Comparison of ENCODE assay signal across 23 cellular contexts in the genomic region with DNA sequence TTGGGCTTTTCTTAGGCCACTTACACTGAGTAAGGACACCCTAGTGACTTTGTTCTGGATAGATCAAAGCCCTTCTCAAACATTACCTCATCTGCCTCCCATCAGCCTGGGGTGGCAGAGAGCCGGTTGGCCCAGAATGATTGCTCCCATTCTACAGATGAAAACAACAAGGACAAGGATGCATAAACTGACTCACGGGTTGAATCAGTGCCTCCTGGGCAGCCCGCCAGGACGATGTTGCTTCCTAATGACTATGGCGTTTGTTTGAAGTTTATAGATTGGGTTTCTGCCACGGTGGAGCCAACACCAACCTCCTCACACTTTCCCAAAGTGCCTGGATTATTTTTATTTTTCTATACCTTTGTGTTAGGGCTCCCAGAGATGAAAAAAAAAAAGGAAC. TPM values are rescaled to one million over a fixed set of nuclear protein-coding genes. Genes with fewer than 3 reads are reported as not detected.
DNase-seq lines count a peak whose midpoint lies in the region; ATAC-seq and TF ChIP-seq lines count a peak whose summit lies in the region.
"Had no signal": no experiment of that assay in that cellular context is flagged by ENCODE, and none has a peak within 500 bp of the region (broad histone marks: within the 10 kb centered on the region; RNA-seq: fewer than 3 reads in every experiment).

No MANE protein-coding gene starts in this region.

- H3K36me3 Mint-ChIP-seq in activated CD4-positive, alpha-beta T cell treated with anti-CD3 and anti-CD28 coated beads for 36 hours (ENCODE audit: low read depth): no peaks in the 10 kb centered on the region
- H3K36me3 Mint-ChIP-seq: CD4-positive, CD25-positive, alpha-beta regulatory T cell; IgD-negative memory B cell had no signal

- intact Hi-C loops in activated CD4-positive, alpha-beta T cell treated with anti-CD3 and anti-CD28 coated beads for 36 hours (cut with DNase I, micrococcal nuclease): no loop called here

- H3K27ac ChIP-seq in brain microvascular endothelial cell: no peak overlapping the region
- H3K27ac ChIP-seq: HL-60, PC-9, SJSA1 had no signal

- POLR2A ChIA-PET in activated CD4-positive, alpha-beta T cell treated with anti-CD3 and anti-CD28 coated beads for 36 hours (lab: Charles Lee): no interaction called here

- in situ Hi-C loops in brain microvascular endothelial cell (cut with HindIII; ENCODE audit: low pct_ligation_motif_present, low sequenced_read_pairs): no loop called here

- H3K36me3 ChIP-seq in brain microvascular endothelial cell (replicated peaks): no peaks in the 10 kb centered on the region
- H3K36me3 ChIP-seq: BE2C had no signal

- H3K9me3 Mint-ChIP-seq in activated CD4-positive, alpha-beta T cell treated with anti-CD3 and anti-CD28 coated beads for 36 hours (ENCODE audit: low read depth): no peaks in the 10 kb centered on the region
- H3K9me3 Mint-ChIP-seq: CD4-positive, CD25-positive, alpha-beta regulatory T cell; IgD-negative memory B cell had no signal

- ATAC-seq in activated CD4-positive, alpha-beta T cell treated with anti-CD3 and anti-CD28 coated beads for 36 hours: no peak

- peaks cover 9% of the 10 kb centered on the region for H3K4me1 Mint-ChIP-seq in activated CD4-positive, alpha-beta T cell treated with anti-CD3 and anti-CD28 coated beads for 36 hours

- H3K4me3 Mint-ChIP-seq in activated CD4-positive, alpha-beta T cell treated with anti-CD3 and anti-CD28 coated beads for 36 hours: no peak overlapping the region
- H3K4me3 Mint-ChIP-seq: CD4-positive, CD25-positive, alpha-beta regulatory T cell; IgD-negative memory B cell had no signal

- H3K27me3 ChIP-seq in brain microvascular endothelial cell (replicated peaks): no peaks in the 10 kb centered on the region
- H3K27me3 ChIP-seq: BE2C, SJSA1 had no signal

- CTCF ChIA-PET in activated CD4-positive, alpha-beta T cell treated with anti-CD3 and anti-CD28 coated beads for 36 hours (lab: Charles Lee): no interaction called here

- TF ChIP-seq CTCF in fibroblast of mammary gland (conservative IDR thresholded peaks at IDR 0.05; ENCODE audit: control insufficient read depth, insufficient read depth, low read depth, low read length) (no peak), brain microvascular endothelial cell (IDR thresholded peaks at IDR 0.05; ENCODE audit: low read depth, low read length, missing control alignments) (no peak)

- no peak overlapping the region for H3K27ac Mint-ChIP-seq in activated CD4-positive, alpha-beta T cell treated with anti-CD3 and anti-CD28 coated beads for 36 hours
- H3K27ac Mint-ChIP-seq: CD4-positive, CD25-positive, alpha-beta regulatory T cell; IgD-negative memory B cell had no signal

- H3K27me3 Mint-ChIP-seq in activated CD4-positive, alpha-beta T cell treated with anti-CD3 and anti-CD28 coated beads for 36 hours: peaks cover 9% of the 10 kb centered on the region

- H3K4me3 ChIP-seq in fibroblast of mammary gland (ENCODE audit: control insufficient read depth, low read depth, low read length) (no peak overlapping the region), brain microvascular endothelial cell (ENCODE audit: low read depth, low read length) (no peak overlapping the region)
- H3K4me3 ChIP-seq: PC-9, SJSA1 had no signal

- DNase-seq in activated CD4-positive, alpha-beta T cell treated with anti-CD3 and anti-CD28 coated beads for 36 hours: peak; percentile 9
- DNase-seq in activated CD4-positive, alpha-beta T cell treated with anti-CD3 and anti-CD28 coated beads, Interleukin-2, amount 50 U/mL, for 4 hours: no peak
- DNase-seq in HT1080 (ENCODE audit: low read depth) (peak; percentile 32), RKO (ENCODE audit: low spot score) (peak; percentile 28), fibroblast of mammary gland (ENCODE audit: low read depth) (peak; percentile 28), NCI-H1048 (lab: John Stamatoyannopoulos, UW) (no peak), brain microvascular endothelial cell (no peak)
- DNase-seq in activated T-cell treated with anti-CD3 and anti-CD28 coated beads, Interleukin-2, amount 50 U/mL, for 48 hours: no peak
- DNase-seq: BE2C; Caco-2; CD4-positive, CD25-positive, alpha-beta regulatory T cell; DMS79 treated with DMSO at 0.1 percent for 48 hours; Kasumi-1; MV-4-11; NCI-H1417; NCI-H187 treated with DMSO at 0.1 percent for 48 hours; NCI-H2227 treated with DMSO at 0.1 percent for 48 hours; NCI-H510A treated with DMSO at 0.1 percent for 48 hours; NCI-H82; PC-9 had no signal

RNA-seq across cellular contexts. Expression of a gene that starts 3.6 kb away (rescaled TPM):
- 10 to 100 TPM; 63.1 to 83.3 TPM for total RNA-seq in activated CD4-positive, alpha-beta T cell treated with anti-CD3 and anti-CD28 coated beads for 36 hours
- total RNA-seq in HT1080 (2014; rRNA removed; shearing (Covaris generic)): 45.3 and 47.0 TPM in 2 replicates
- 37.8 and 46.8 TPM in 2 replicates for polyA plus RNA-seq in HT1080 (2015; cell fraction: cytosol; rRNA removed)
- polyA plus RNA-seq in HT1080 (2015; cell fraction: nucleus; rRNA removed): 56.0 and 76.2 TPM in 2 replicates

Comparison
In these comparisons a context has a peak if more than half of its experiments do, and no peak if none do; other contexts are left out.
1. DNase-seq: peak in activated CD4-positive, alpha-beta T cell treated with anti-CD3 and anti-CD28 coated beads for 36 hours (single experiment), HT1080 (single experiment), RKO (single experiment) and fibroblast of mammary gland (single experiment); none in activated CD4-positive, alpha-beta T cell treated with anti-CD3 and anti-CD28 coated beads, Interleukin-2, amount 50 U/mL, for 4 hours (0 of 2), NCI-H1048 (single experiment), brain microvascular endothelial cell (single experiment) and activated T-cell treated with anti-CD3 and anti-CD28 coated beads, Interleukin-2, amount 50 U/mL, for 48 hours (0 of 2).